ENCODE assay signal across 7 cellular contexts in the genomic region with DNA sequence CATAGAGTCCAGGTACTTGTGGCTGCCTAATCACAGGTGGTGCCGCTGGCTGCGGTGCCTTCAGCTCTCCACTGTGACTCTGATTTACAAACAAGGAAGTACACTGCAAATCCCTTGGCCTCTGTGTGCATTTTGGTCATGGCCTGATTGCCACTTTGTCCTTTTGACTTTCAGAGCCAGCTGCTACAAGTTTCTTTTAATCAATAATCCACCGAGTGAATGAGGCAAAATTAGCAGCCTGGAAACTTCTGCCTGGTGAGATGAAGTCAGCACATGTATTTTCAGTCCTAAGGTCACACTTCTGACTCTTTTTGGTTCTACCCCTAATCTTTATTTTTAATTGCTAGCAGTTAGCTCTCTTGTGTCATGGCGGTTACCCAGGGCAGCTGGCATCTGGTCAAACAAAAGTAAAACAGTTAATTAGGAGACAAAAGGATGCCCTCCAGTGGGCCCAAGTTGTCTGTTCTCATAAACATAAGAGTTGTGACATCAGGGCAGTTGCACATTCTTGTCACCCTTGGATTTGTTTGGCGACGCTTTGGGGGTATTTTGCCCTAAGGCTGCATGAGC.
DNase-seq lines count a peak whose midpoint lies in the region; ATAC-seq and TF ChIP-seq lines count a peak whose summit lies in the region.

No MANE protein-coding gene starts in this region.

- 41% methylated on average over 5 of the region's 6 CpGs for WGBS in right lobe of liver (ENCODE audit: insufficient coverage, low coverage, low lambda C conversion rate, missing lambda C conversion rate)

- H3K4me3 ChIP-seq in right lobe of liver: no peak overlapping the region

- H3K4me1 ChIP-seq in right lobe of liver: peaks cover 0 to 23% (median 10%) of the 10 kb centered on the region in 4 donors

- ATAC-seq in GM18873 (IDR thresholded peaks at IDR 0.05; ENCODE audit: low FRiP score, unreplicated experiment) (peak; percentile 61), HG03135 (IDR thresholded peaks at IDR 0.05; ENCODE audit: unreplicated experiment) (peak; percentile 59), right lobe of liver (peak; percentile 85 to 95 (median 90))

- DNase-seq in RKO (ENCODE audit: low spot score): peak; percentile 2
- DNase-seq in right lobe of liver: peak; percentile 50 to 69 (median 62)
- no peak for DNase-seq in GOT3 (lab: John Stamatoyannopoulos, UW)
- no peak for DNase-seq in SIG-M5 treated with dmso at 0.1 percent for 504 hours (lab: John Stamatoyannopoulos, UW; ENCODE audit: unreplicated experiment)
- no peak for DNase-seq in caudate nucleus (lab: John Stamatoyannopoulos, UW)

- H3K27ac ChIP-seq in right lobe of liver: peak overlapping the region; percentile 52 to 66 (median 61)
- no peak overlapping the region for H3K27ac ChIP-seq in caudate nucleus (ENCODE audit: low read depth, low read length)

- no peaks in the 10 kb centered on the region for H3K27me3 ChIP-seq in right lobe of liver

- no peak for TF ChIP-seq POLR2A in right lobe of liver (IDR thresholded peaks at IDR 0.05)

- H3K36me3 ChIP-seq in right lobe of liver: no peaks in the 10 kb centered on the region

- no peaks in the 10 kb centered on the region for H3K9me3 ChIP-seq in right lobe of liver

- TF ChIP-seq CTCF in right lobe of liver (IDR thresholded peaks at IDR 0.05): peak in 3 of 4 donors; percentile 16 to 31 (median 20)

- intact Hi-C loops in right lobe of liver (cut with DNase I): no loop called here

Comparison
In these comparisons a context has a peak if more than half of its experiments do, and no peak if none do; other contexts are left out.
1. DNase-seq: peak in RKO (single experiment) and right lobe of liver (3 of 3); none in GOT3 (single experiment), SIG-M5 treated with dmso at 0.1 percent for 504 hours (single experiment) and caudate nucleus (0 of 61).
2. Peak in every context shown above with its lines, with median percentiles within 50 percentile points of each other: ATAC-seq.